ENCODE assay signal across 21 cellular contexts in the genomic region with DNA sequence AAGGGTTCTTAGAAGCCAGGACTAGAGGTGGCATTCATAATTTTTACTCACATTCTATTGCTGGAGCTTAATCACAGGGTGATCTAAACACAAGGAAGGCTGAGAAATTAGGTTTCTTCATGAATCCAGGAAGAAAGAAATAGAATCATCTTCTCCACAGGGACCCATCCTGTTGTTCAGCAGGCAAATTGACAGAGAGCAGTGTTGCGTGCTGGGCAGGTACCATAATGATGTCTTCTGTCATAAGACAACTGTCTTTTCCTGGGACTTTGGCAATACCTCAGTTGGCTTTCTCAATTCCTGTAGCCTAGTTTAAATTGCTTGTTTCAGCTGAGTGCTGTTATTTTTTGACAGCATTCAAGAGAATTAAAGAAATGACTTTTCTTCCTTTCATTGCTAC.
"Had no signal": no experiment of that assay in that cellular context is flagged by ENCODE, and none has a peak within 500 bp of the region (broad histone marks: within the 10 kb centered on the region; RNA-seq: fewer than 3 reads in every experiment).

No MANE protein-coding gene starts in this region.

- H3K9me3 ChIP-seq: left ventricle myocardium inferior, ovary, right atrium auricular region, right lobe of liver, tibial nerve, uterus had no signal

- H3K4me3 ChIP-seq: left ventricle myocardium inferior, lung, ovary, right atrium auricular region, right lobe of liver, smooth muscle cell, tibial nerve, uterus had no signal

- ATAC-seq: natural killer cell; right lobe of liver; stimulated activated memory B cell treated with anti-CD40 and anti-IgM and Interleukin-4, amounts not matched to agents 10 μg/mL and 1 μg/mL and 100 μg/mL, for 72 hours; stimulated activated naive CD8-positive, alpha-beta T cell treated with anti-CD3 and anti-CD28 coated beads, Interleukin-15, amount 100 ng/mL, for 72 hours had no signal

- DNase-seq: hypothalamus; immature natural killer cell; left ventricle myocardium inferior; mesendoderm; naive B cell; natural killer cell; nephron progenitor cell; ovary; right lobe of liver; stimulated activated CD4-positive, alpha-beta T cell treated with anti-CD3 and anti-CD28 coated beads, Interleukin-1b, Interleukin-23, amount 100 ng/mL, for 48 hours; stimulated activated CD4-positive, alpha-beta T cell treated with anti-CD3 and anti-CD28 coated beads, Interleukin-2, amount 100 ng/mL, for 48 hours; stimulated activated CD4-positive, alpha-beta T cell treated with anti-CD3 and anti-CD28 coated beads, Interleukin-4, amount 100 ng/mL, for 4 hours; stimulated activated CD8-positive, alpha-beta memory T cell treated with anti-CD3 and anti-CD28 coated beads, Interleukin-4, amount 100 ng/mL, for 48 hours; stimulated activated naive CD4-positive, alpha-beta T cell treated with Interleukin-2 at 50 U/mL for 16 hours; stimulated activated naive CD8-positive, alpha-beta T cell treated with anti-CD3 and anti-CD28 coated beads, Interleukin-15, amount 100 ng/mL, for 72 hours; uterus had no signal

- H3K36me3 ChIP-seq: left ventricle myocardium inferior, ovary, right atrium auricular region, right lobe of liver, tibial nerve, uterus had no signal

- H3K27ac ChIP-seq: left ventricle myocardium inferior, ovary, right atrium auricular region, right lobe of liver, tibial nerve, uterus had no signal

- H3K27me3 ChIP-seq: ovary, right atrium auricular region, right lobe of liver, tibial nerve, uterus had no signal

- H3K4me1 ChIP-seq: left ventricle myocardium inferior, right atrium auricular region, right lobe of liver, uterus had no signal
